1 cellular context compared by ENCODE assay signal in the genomic region with DNA sequence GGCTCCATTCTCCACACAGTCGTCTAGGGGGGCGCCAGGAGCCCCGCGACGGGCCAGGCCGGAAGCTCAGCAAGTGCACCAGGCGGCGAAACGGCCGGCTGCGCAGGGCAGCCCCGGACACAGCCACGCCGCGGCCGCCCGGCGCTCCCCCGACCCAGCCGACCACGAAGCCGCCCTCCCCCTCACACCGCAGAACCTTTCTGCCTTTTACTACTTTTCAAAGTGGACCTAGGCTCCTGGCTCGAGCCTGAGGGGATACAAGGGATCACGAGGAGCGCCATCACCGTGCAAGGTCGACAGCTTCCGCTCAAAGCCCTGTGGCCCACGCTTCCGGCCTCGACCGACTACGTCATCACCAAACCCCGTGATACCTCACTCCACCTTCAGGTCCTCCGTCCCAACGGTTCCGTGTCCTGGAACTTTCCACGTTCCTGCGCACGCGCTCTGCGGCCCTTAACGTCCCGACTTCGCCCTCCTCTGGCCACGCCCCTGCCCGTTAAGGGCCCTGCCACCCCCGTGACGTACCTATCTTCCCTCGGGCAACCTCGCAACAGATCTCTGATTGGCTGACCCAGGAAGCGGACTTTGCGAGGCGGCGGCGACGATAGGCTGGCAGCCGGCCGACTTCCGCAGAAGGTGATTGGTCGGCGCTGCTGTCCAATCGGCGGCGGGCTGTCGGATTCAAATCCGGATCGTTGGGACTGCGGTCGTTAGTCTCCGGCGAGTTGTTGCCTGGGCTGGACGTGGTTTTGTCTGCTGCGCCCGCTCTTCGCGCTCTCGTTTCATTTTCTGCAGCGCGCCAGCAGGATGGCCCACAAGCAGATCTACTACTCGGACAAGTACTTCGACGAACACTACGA.
TF ChIP-seq lines count a peak whose summit lies in the region.

A gene (plus strand): TSS at position 710 of the 860 bp plus-strand sequence. CDS start 98 bp downstream, at position 808.

TF ChIP-seq in GM12878, 131 proteins besides CTCF, POLR2A, EP300 and RAD21 (continued from another document and continues in another):
- TF ChIP-seq DPF2 (IDR thresholded peaks at IDR 0.05) (peak; percentile 87), SMAD5 (IDR thresholded peaks at IDR 0.05; ENCODE audit: low read depth) (peak; percentile 97), SIN3A (IDR thresholded peaks at IDR 0.05; ENCODE audit: low read depth, low read length) (peak; percentile 97), PAX5 (IDR thresholded peaks at IDR 0.05; ENCODE audit: borderline replicate concordance, low read depth, low read length) (peak; percentile 64; the same call in 1 of the 2 replicates), MEF2A (IDR thresholded peaks at IDR 0.05; ENCODE audit: insufficient read depth, low read depth, low read length) (no peak), EED (IDR thresholded peaks at IDR 0.05; ENCODE audit: low read depth) (no peak), ZNF207 (IDR thresholded peaks at IDR 0.05; ENCODE audit: borderline replicate concordance) (peak; percentile 94), RELA (IDR thresholded peaks at IDR 0.05; ENCODE audit: borderline replicate concordance, partially characterized antibody) (peak; percentile 37), MYC (IDR thresholded peaks at IDR 0.05; ENCODE audit: insufficient read depth, insufficient read length, insufficient replicate concordance, low read length, severe bottlenecking) (peak; percentile 95), ZSCAN29 (IDR thresholded peaks at IDR 0.05) (peak; percentile 90), CEBPB (IDR thresholded peaks at IDR 0.05; ENCODE audit: borderline replicate concordance in 1 of 2, low read depth in 2 of 2, low read length in 2 of 2) (peak in 1 of 2 experiments; percentile 36; a peak in 1 of 4 replicates), IRF4 (IDR thresholded peaks at IDR 0.05; ENCODE audit: low read depth, low read length) (0 out of 2 replicates have a peak, but pooled peaks have one; percentile 24), ATF7 (IDR thresholded peaks at IDR 0.05; ENCODE audit: low read depth) (peak; percentile 99), SPI1 (IDR thresholded peaks at IDR 0.05; ENCODE audit: borderline replicate concordance, insufficient read depth, low read depth, low read length) (peak; percentile 20; the same call in 1 of the 2 replicates), TCF12 (IDR thresholded peaks at IDR 0.05; ENCODE audit: low read depth, low read length) (peak; percentile 81; the same call in 1 of the 2 replicates), MYB (IDR thresholded peaks at IDR 0.05; ENCODE audit: borderline replicate concordance, low read depth, low read length) (no peak), KAT2A (conservative IDR thresholded peaks at IDR 0.05; ENCODE audit: control insufficient read depth, low read depth, low read length) (no peak), RAD51 (IDR thresholded peaks at IDR 0.05) (peak; percentile 86), LARP7 (IDR thresholded peaks at IDR 0.05) (peak; percentile 99), IKZF1 (conservative IDR thresholded peaks at IDR 0.05) (peak; percentile 91), TAF1 (IDR thresholded peaks at IDR 0.05; ENCODE audit: borderline replicate concordance, low read depth, low read length) (peak; percentile 94), ZNF217 (IDR thresholded peaks at IDR 0.05) (no peak), KLF5 (IDR thresholded peaks at IDR 0.05; ENCODE audit: partially characterized antibody) (peak; percentile 29), CHD1 (IDR thresholded peaks at IDR 0.05; ENCODE audit: low read depth, low read length) (peak; percentile 91; the same call in 1 of the 2 replicates), TBL1XR1 (IDR thresholded peaks at IDR 0.05; ENCODE audit: low read depth, low read length) (no peak), NFYA (IDR thresholded peaks at IDR 0.05; ENCODE audit: borderline replicate concordance, low read depth, low read length) (peak; percentile 35; the same call in 1 of the 2 replicates), JUNB (IDR thresholded peaks at IDR 0.05) (no peak), POLR2AphosphoS2 (IDR thresholded peaks at IDR 0.05; ENCODE audit: low read depth, low read length) (peak; percentile 93), NR2F1 (conservative IDR thresholded peaks at IDR 0.05) (peak; percentile 62; the same call in 1 of the 2 replicates)
- TF ChIP-seq, protein P1, sequence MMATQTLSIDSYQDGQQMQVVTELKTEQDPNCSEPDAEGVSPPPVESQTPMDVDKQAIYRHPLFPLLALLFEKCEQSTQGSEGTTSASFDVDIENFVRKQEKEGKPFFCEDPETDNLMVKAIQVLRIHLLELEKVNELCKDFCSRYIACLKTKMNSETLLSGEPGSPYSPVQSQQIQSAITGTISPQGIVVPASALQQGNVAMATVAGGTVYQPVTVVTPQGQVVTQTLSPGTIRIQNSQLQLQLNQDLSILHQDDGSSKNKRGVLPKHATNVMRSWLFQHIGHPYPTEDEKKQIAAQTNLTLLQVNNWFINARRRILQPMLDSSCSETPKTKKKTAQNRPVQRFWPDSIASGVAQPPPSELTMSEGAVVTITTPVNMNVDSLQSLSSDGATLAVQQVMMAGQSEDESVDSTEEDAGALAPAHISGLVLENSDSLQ (IDR thresholded peaks at IDR 0.05): peak; percentile 88
- TF ChIP-seq, protein P2, sequence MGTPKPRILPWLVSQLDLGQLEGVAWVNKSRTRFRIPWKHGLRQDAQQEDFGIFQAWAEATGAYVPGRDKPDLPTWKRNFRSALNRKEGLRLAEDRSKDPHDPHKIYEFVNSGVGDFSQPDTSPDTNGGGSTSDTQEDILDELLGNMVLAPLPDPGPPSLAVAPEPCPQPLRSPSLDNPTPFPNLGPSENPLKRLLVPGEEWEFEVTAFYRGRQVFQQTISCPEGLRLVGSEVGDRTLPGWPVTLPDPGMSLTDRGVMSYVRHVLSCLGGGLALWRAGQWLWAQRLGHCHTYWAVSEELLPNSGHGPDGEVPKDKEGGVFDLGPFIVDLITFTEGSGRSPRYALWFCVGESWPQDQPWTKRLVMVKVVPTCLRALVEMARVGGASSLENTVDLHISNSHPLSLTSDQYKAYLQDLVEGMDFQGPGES (IDR thresholded peaks at IDR 0.05): peak; percentile 75; the same call in 1 of the 2 replicates
- TF ChIP-seq, protein P3, sequence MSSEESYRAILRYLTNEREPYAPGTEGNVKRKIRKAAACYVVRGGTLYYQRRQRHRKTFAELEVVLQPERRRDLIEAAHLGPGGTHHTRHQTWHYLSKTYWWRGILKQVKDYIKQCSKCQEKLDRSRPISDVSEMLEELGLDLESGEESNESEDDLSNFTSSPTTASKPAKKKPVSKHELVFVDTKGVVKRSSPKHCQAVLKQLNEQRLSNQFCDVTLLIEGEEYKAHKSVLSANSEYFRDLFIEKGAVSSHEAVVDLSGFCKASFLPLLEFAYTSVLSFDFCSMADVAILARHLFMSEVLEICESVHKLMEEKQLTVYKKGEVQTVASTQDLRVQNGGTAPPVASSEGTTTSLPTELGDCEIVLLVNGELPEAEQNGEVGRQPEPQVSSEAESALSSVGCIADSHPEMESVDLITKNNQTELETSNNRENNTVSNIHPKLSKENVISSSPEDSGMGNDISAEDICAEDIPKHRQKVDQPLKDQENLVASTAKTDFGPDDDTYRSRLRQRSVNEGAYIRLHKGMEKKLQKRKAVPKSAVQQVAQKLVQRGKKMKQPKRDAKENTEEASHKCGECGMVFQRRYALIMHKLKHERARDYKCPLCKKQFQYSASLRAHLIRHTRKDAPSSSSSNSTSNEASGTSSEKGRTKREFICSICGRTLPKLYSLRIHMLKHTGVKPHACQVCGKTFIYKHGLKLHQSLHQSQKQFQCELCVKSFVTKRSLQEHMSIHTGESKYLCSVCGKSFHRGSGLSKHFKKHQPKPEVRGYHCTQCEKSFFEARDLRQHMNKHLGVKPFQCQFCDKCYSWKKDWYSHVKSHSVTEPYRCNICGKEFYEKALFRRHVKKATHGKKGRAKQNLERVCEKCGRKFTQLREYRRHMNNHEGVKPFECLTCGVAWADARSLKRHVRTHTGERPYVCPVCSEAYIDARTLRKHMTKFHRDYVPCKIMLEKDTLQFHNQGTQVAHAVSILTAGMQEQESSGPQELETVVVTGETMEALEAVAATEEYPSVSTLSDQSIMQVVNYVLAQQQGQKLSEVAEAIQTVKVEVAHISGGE (CRISPR knock-in tag; IDR thresholded peaks at IDR 0.05): 0 out of 2 replicates have a peak, but pooled peaks have one; percentile 30
- TF ChIP-seq, protein P4, sequence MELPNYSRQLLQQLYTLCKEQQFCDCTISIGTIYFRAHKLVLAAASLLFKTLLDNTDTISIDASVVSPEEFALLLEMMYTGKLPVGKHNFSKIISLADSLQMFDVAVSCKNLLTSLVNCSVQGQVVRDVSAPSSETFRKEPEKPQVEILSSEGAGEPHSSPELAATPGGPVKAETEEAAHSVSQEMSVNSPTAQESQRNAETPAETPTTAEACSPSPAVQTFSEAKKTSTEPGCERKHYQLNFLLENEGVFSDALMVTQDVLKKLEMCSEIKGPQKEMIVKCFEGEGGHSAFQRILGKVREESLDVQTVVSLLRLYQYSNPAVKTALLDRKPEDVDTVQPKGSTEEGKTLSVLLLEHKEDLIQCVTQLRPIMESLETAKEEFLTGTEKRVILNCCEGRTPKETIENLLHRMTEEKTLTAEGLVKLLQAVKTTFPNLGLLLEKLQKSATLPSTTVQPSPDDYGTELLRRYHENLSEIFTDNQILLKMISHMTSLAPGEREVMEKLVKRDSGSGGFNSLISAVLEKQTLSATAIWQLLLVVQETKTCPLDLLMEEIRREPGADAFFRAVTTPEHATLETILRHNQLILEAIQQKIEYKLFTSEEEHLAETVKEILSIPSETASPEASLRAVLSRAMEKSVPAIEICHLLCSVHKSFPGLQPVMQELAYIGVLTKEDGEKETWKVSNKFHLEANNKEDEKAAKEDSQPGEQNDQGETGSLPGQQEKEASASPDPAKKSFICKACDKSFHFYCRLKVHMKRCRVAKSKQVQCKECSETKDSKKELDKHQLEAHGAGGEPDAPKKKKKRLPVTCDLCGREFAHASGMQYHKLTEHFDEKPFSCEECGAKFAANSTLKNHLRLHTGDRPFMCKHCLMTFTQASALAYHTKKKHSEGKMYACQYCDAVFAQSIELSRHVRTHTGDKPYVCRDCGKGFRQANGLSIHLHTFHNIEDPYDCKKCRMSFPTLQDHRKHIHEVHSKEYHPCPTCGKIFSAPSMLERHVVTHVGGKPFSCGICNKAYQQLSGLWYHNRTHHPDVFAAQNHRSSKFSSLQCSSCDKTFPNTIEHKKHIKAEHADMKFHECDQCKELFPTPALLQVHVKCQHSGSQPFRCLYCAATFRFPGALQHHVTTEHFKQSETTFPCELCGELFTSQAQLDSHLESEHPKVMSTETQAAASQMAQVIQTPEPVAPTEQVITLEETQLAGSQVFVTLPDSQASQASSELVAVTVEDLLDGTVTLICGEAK (IDR thresholded peaks at IDR 0.05; ENCODE audit: borderline replicate concordance): peak; percentile 87
- TF ChIP-seq, protein P5, sequence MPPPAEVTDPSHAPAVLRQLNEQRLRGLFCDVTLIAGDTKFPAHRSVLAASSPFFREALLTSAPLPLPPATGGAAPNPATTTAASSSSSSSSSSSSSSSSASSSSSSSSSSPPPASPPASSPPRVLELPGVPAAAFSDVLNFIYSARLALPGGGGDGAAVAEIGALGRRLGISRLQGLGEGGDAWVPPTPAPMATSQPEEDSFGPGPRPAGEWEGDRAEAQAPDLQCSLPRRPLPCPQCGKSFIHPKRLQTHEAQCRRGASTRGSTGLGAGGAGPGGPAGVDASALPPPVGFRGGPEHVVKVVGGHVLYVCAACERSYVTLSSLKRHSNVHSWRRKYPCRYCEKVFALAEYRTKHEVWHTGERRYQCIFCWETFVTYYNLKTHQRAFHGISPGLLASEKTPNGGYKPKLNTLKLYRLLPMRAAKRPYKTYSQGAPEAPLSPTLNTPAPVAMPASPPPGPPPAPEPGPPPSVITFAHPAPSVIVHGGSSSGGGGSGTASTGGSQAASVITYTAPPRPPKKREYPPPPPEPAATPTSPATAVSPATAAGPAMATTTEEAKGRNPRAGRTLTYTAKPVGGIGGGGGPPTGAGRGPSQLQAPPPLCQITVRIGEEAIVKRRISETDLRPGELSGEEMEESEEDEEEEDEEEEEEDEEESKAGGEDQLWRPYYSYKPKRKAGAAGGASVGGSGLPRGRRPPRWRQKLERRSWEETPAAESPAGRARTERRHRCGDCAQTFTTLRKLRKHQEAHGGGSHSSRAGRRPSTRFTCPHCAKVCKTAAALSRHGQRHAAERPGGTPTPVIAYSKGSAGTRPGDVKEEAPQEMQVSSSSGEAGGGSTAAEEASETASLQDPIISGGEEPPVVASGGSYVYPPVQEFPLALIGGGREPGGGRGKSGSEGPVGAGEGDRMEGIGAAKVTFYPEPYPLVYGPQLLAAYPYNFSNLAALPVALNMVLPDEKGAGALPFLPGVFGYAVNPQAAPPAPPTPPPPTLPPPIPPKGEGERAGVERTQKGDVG (CRISPR knock-in tag; IDR thresholded peaks at IDR 0.05): no peak
- TF ChIP-seq, protein P6, sequence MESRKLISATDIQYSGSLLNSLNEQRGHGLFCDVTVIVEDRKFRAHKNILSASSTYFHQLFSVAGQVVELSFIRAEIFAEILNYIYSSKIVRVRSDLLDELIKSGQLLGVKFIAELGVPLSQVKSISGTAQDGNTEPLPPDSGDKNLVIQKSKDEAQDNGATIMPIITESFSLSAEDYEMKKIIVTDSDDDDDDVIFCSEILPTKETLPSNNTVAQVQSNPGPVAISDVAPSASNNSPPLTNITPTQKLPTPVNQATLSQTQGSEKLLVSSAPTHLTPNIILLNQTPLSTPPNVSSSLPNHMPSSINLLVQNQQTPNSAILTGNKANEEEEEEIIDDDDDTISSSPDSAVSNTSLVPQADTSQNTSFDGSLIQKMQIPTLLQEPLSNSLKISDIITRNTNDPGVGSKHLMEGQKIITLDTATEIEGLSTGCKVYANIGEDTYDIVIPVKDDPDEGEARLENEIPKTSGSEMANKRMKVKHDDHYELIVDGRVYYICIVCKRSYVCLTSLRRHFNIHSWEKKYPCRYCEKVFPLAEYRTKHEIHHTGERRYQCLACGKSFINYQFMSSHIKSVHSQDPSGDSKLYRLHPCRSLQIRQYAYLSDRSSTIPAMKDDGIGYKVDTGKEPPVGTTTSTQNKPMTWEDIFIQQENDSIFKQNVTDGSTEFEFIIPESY (IDR thresholded peaks at IDR 0.05): no peak
- TF ChIP-seq, protein P7, sequence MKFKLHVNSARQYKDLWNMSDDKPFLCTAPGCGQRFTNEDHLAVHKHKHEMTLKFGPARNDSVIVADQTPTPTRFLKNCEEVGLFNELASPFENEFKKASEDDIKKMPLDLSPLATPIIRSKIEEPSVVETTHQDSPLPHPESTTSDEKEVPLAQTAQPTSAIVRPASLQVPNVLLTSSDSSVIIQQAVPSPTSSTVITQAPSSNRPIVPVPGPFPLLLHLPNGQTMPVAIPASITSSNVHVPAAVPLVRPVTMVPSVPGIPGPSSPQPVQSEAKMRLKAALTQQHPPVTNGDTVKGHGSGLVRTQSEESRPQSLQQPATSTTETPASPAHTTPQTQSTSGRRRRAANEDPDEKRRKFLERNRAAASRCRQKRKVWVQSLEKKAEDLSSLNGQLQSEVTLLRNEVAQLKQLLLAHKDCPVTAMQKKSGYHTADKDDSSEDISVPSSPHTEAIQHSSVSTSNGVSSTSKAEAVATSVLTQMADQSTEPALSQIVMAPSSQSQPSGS (IDR thresholded peaks at IDR 0.05; ENCODE audit: low read length): peak; percentile 64; the same call in 1 of the 2 replicates
- TF ChIP-seq, protein P8, sequence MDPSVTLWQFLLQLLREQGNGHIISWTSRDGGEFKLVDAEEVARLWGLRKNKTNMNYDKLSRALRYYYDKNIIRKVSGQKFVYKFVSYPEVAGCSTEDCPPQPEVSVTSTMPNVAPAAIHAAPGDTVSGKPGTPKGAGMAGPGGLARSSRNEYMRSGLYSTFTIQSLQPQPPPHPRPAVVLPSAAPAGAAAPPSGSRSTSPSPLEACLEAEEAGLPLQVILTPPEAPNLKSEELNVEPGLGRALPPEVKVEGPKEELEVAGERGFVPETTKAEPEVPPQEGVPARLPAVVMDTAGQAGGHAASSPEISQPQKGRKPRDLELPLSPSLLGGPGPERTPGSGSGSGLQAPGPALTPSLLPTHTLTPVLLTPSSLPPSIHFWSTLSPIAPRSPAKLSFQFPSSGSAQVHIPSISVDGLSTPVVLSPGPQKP (IDR thresholded peaks at IDR 0.05; ENCODE audit: low read depth, low read length): peak; percentile 68
